22 cellular contexts compared by ENCODE assay signal in genomic region chr9:134537891-134538520, GRCh38.
A peak's percentile ranks its signal among the peaks of the same experiment; 100 is the strongest.
DNase-seq lines count a peak whose midpoint lies in the region; ATAC-seq and TF ChIP-seq lines count a peak whose summit lies in the region.
"Had no signal": no experiment of that assay in that cellular context is flagged by ENCODE, and none has a peak within 500 bp of the region (broad histone marks: within the 10 kb centered on the region; RNA-seq: fewer than 3 reads in every experiment).

No MANE protein-coding gene starts in this region.

- BruUV-seq in mammary epithelial cell (replicated peaks; lab: Mats Ljungman, UMichigan): no TSS peak

- H3K79me2 ChIP-seq in mammary epithelial cell (ENCODE audit: insufficient read depth, low read length): no peaks in the 10 kb centered on the region

- H3K9me3 ChIP-seq in breast epithelium (no peaks in the 10 kb centered on the region), mammary epithelial cell (replicated peaks; ENCODE audit: insufficient read depth, low read length) (peaks cover 5% of the 10 kb centered on the region), heart left ventricle (no peaks in the 10 kb centered on the region), uterus (no peaks in the 10 kb centered on the region)
- H3K9me3 ChIP-seq: body of pancreas had no signal

- in situ Hi-C loops in mammary epithelial cell (cut with MboI; ENCODE audit: low sequenced_read_pairs in 2 of 2): no loop called here

- H3K27ac ChIP-seq in breast epithelium: peak overlapping the region; percentile 20 to 48
- H3K27ac ChIP-seq in mammary epithelial cell (ENCODE audit: insufficient read depth, low read depth, low read length): no peak overlapping the region
- H3K27ac ChIP-seq in heart left ventricle: peak overlapping the region in 11 of 12 donors; percentile 6 to 69 (median 58)
- peak overlapping the region; percentile 2 to 65 for H3K27ac ChIP-seq in uterus
- H3K27ac ChIP-seq: 22Rv1, body of pancreas had no signal

- H4K20me1 ChIP-seq in mammary epithelial cell (ENCODE audit: insufficient read depth, low read length): no peaks in the 10 kb centered on the region

- DNase-seq in breast epithelium (ENCODE audit: low spot score in 2 of 2) (no peak), mammary epithelial cell (no peak), heart left ventricle (peak in 3 of 5 donors; percentile 61 to 69 (median 64)), neural crest cell (ENCODE audit: low read depth, low spot score) (no peak), uterus (no peak), DMS153 treated with DMSO at 0.1 percent for 48 hours (lab: John Stamatoyannopoulos, UW; ENCODE audit: unreplicated experiment) (no peak)
- DNase-seq in activated T-cell treated with anti-CD3 and anti-CD28 coated beads, Interleukin-2, amount 50 U/mL, for 4 hours: no peak
- DNase-seq: activated CD4-positive, alpha-beta T cell treated with anti-CD3 and anti-CD28 coated beads, Interleukin-2, amount 50 U/mL, for 48 hours; activated naive CD4-positive, alpha-beta T cell treated with anti-CD3 and anti-CD28 coated beads, Interleukin-2, amount 50 U/mL, for 16 hours; activated T-cell treated with anti-CD3 and anti-CD28 coated beads, Interleukin-2, amount 50 U/mL, for 1 hour; C1 segment of cervical spinal cord; erythroblast; head of caudate nucleus; mesendoderm; NCI-H1105; NCI-H524; retina; stimulated activated CD4-positive, alpha-beta T cell treated with anti-CD3 and anti-CD28 coated beads, Interleukin-2, amount 100 ng/mL, for 24 hours had no signal

- peaks cover 31% of the 10 kb centered on the region for H3K4me1 Mint-ChIP-seq in neural crest cell
- no peaks in the 10 kb centered on the region for H3K4me1 Mint-ChIP-seq in activated T-cell treated with anti-CD3 and anti-CD28 coated beads, Interleukin-2, amount 50 U/mL, for 4 hours (ENCODE audit: low read depth)

- H2AFZ ChIP-seq in mammary epithelial cell (ENCODE audit: low read depth, low read length): no peak overlapping the region

- no peaks in the 10 kb centered on the region for H3K36me3 ChIP-seq in breast epithelium
- H3K36me3 ChIP-seq in mammary epithelial cell (ENCODE audit: insufficient read depth, low read length): no peaks in the 10 kb centered on the region
- no peaks in the 10 kb centered on the region for H3K36me3 ChIP-seq in heart left ventricle
- no peaks in the 10 kb centered on the region for H3K36me3 ChIP-seq in uterus

- intact Hi-C loops in breast epithelium (cut with DNase I; ENCODE audit: low total_unique reads) (no loop called here), mammary epithelial cell (cut with micrococcal nuclease) (no loop called here), heart left ventricle (cut with DNase I) (loop anchor here in 2 of 10 donors (10.0 kb wide), 2 partner anchors 63 to 83 kb away; no protein-coding TSS in a partner anchor), uterus (cut with DNase I; ENCODE audit: low total_unique reads) (no loop called here)

- H3K27ac Mint-ChIP-seq in neural crest cell (ENCODE audit: unreplicated experiment): peak overlapping the region; percentile 87

- H3K27me3 Mint-ChIP-seq in neural crest cell (ENCODE audit: low read depth): no peaks in the 10 kb centered on the region
- H3K27me3 Mint-ChIP-seq in activated T-cell treated with anti-CD3 and anti-CD28 coated beads, Interleukin-2, amount 50 U/mL, for 4 hours (ENCODE audit: low read depth): peaks cover 5% of the 10 kb centered on the region

- no peaks in the 10 kb centered on the region for H3K4me1 ChIP-seq in breast epithelium
- no peaks in the 10 kb centered on the region for H3K4me1 ChIP-seq in mammary epithelial cell (ENCODE audit: insufficient read depth, low read length)
- peaks cover 0 to 18% (median 0%) of the 10 kb centered on the region in 12 donors for H3K4me1 ChIP-seq in heart left ventricle
- no peaks in the 10 kb centered on the region for H3K4me1 ChIP-seq in uterus
- H3K4me1 ChIP-seq: body of pancreas had no signal

- dilution Hi-C loops in mammary epithelial cell (cut with HindIII; ENCODE audit: low sequenced_read_pairs): no loop called here

- H3K4me3 ChIP-seq in breast epithelium: no peak overlapping the region
- no peak overlapping the region for H3K4me3 ChIP-seq in mammary epithelial cell (replicated peaks in 1 of 3; ENCODE audit: insufficient read depth in 1 of 3, low read depth in 2 of 3, low read length in 3 of 3)
- H3K4me3 ChIP-seq in heart left ventricle: no peak overlapping the region
- H3K4me3 ChIP-seq in uterus: no peak overlapping the region
- H3K4me3 ChIP-seq: body of pancreas, GM12878 had no signal

- H3K9ac ChIP-seq in mammary epithelial cell (ENCODE audit: insufficient read depth, low read length): no peak overlapping the region

- no peak overlapping the region for H3K4me3 Mint-ChIP-seq in neural crest cell
- no peak overlapping the region for H3K4me3 Mint-ChIP-seq in activated T-cell treated with anti-CD3 and anti-CD28 coated beads, Interleukin-2, amount 50 U/mL, for 4 hours

- TF ChIP-seq POLR2A in breast epithelium (IDR thresholded peaks at IDR 0.05) (no peak), heart left ventricle (IDR thresholded peaks at IDR 0.05) (no peak), uterus (IDR thresholded peaks at IDR 0.05) (no peak)

- H3K4me2 ChIP-seq in mammary epithelial cell (ENCODE audit: insufficient read depth, low read depth, low read length): no peak overlapping the region

- H3K9me3 Mint-ChIP-seq in neural crest cell: peaks cover 2% of the 10 kb centered on the region
- no peaks in the 10 kb centered on the region for H3K9me3 Mint-ChIP-seq in activated T-cell treated with anti-CD3 and anti-CD28 coated beads, Interleukin-2, amount 50 U/mL, for 4 hours

- 78% methylated on average over 6 of the region's 20 CpGs for WGBS in mammary epithelial cell (ENCODE audit: low coverage, missing lambda C conversion rate)
- WGBS in heart left ventricle, 4 donors: 64 to 76% (median 69%) methylated on average over 18 to 20 of the region's 20 CpGs

- H3K27me3 ChIP-seq in breast epithelium (peaks cover 0 to 28% of the 10 kb centered on the region in 2 donors), mammary epithelial cell (ENCODE audit: insufficient read depth, low read length) (no peaks in the 10 kb centered on the region), heart left ventricle (peaks cover 0 to 9% (median 0%) of the 10 kb centered on the region in 9 donors), uterus (no peaks in the 10 kb centered on the region)
- H3K27me3 ChIP-seq: body of pancreas had no signal

- CTCF ChIA-PET in mammary epithelial cell (lab: Charles Lee; ENCODE audit: low non-redundant PET): no interaction called here

- TF ChIP-seq CTCF in breast epithelium (IDR thresholded peaks at IDR 0.05): no peak
- no peak for TF ChIP-seq CTCF in mammary epithelial cell (conservative IDR thresholded peaks at IDR 0.05 in 1 of 2, IDR thresholded peaks at IDR 0.05 in 1 of 2; ENCODE audit: extremely low read depth in 1 of 2, insufficient read depth in 1 of 2, low read depth in 1 of 2, low read length in 2 of 2)
- TF ChIP-seq CTCF in heart left ventricle (IDR thresholded peaks at IDR 0.05): no peak
- TF ChIP-seq CTCF in neural crest cell (conservative IDR thresholded peaks at IDR 0.05): no peak
- no peak for TF ChIP-seq CTCF in uterus (IDR thresholded peaks at IDR 0.05)

- no peaks in the 10 kb centered on the region for H3K36me3 Mint-ChIP-seq in neural crest cell (ENCODE audit: low read depth)
- no peaks in the 10 kb centered on the region for H3K36me3 Mint-ChIP-seq in activated T-cell treated with anti-CD3 and anti-CD28 coated beads, Interleukin-2, amount 50 U/mL, for 4 hours (ENCODE audit: insufficient read depth)

- peak; percentile 10 to 72 (median 61) for ATAC-seq in heart left ventricle
- no peak for ATAC-seq in HG02938 (IDR thresholded peaks at IDR 0.05; ENCODE audit: unreplicated experiment)
- ATAC-seq in activated T-cell treated with anti-CD3 and anti-CD28 coated beads, Interleukin-2, amount 50 U/mL, for 4 hours: no peak
- ATAC-seq: body of pancreas, GM12878 had no signal

Comparison
In these comparisons a context has a peak if more than half of its experiments do, and no peak if none do; other contexts are left out.
1. DNase-seq: peak in heart left ventricle (3 of 5); none in breast epithelium (0 of 2), mammary epithelial cell (single experiment), neural crest cell (single experiment), uterus (0 of 2), activated T-cell treated with anti-CD3 and anti-CD28 coated beads, Interleukin-2, amount 50 U/mL, for 4 hours (single experiment) and DMS153 treated with DMSO at 0.1 percent for 48 hours (single experiment).
2. ATAC-seq: peak in heart left ventricle (4 of 4); none in HG02938 (single experiment) and activated T-cell treated with anti-CD3 and anti-CD28 coated beads, Interleukin-2, amount 50 U/mL, for 4 hours (0 of 2).